ENCODE assay signal across 23 cellular contexts in genomic region chr4:159593651-159594050, GRCh38.
"Had no signal": no experiment of that assay in that cellular context is flagged by ENCODE, and none has a peak within 500 bp of the region (broad histone marks: within the 10 kb centered on the region; RNA-seq: fewer than 3 reads in every experiment).

No MANE protein-coding gene starts in this region.

- H3K4me1 Mint-ChIP-seq: activated CD4-positive, alpha-beta T cell treated with anti-CD3 and anti-CD28 coated beads for 36 hours; activated CD8-positive, alpha-beta memory T cell treated with anti-CD3 and anti-CD28 coated beads, Interleukin-2, amount 10 ng/mL, durations not matched to agents 7 days and 5 days; naive thymus-derived CD4-positive, alpha-beta T cell had no signal

- H3K27me3 ChIP-seq: body of pancreas, hepatocyte, spleen, suprapubic skin, tibial nerve had no signal

- H3K27me3 Mint-ChIP-seq: activated CD4-positive, alpha-beta T cell treated with anti-CD3 and anti-CD28 coated beads for 36 hours; activated CD8-positive, alpha-beta memory T cell treated with anti-CD3 and anti-CD28 coated beads, Interleukin-2, amount 10 ng/mL, durations not matched to agents 7 days and 5 days; activated naive CD8-positive, alpha-beta T cell had no signal

- H3K9me3 Mint-ChIP-seq: T-helper 2 cell treated with Interferon-gamma antibody and Interleukin-4, amounts not matched to agents 5 μg/mL and 100 μg/mL, for 36 hours had no signal

- ATAC-seq: activated CD4-positive, alpha-beta T cell treated with anti-CD3 and anti-CD28 coated beads for 36 hours; activated CD8-positive, alpha-beta memory T cell treated with anti-CD3 and anti-CD28 coated beads, Interleukin-2, amount 10 ng/mL, durations not matched to agents 7 days and 5 days; activated CD8-positive, alpha-beta T cell treated with anti-CD3 and anti-CD28 coated beads, Interleukin-2, amount 10 ng/mL, durations not matched to agents 7 days and 5 days; activated T-cell treated with anti-CD3 and anti-CD28 coated beads, Interleukin-2, amount 50 U/mL, for 72 hours; body of pancreas; gastroesophageal sphincter; left cardiac atrium; left ventricle myocardium superior; naive thymus-derived CD4-positive, alpha-beta T cell; right cardiac atrium had no signal

- H3K27ac Mint-ChIP-seq: activated CD4-positive, alpha-beta T cell treated with anti-CD3 and anti-CD28 coated beads for 36 hours; activated CD8-positive, alpha-beta memory T cell treated with anti-CD3 and anti-CD28 coated beads, Interleukin-2, amount 10 ng/mL, durations not matched to agents 7 days and 5 days; activated CD8-positive, alpha-beta T cell treated with anti-CD3 and anti-CD28 coated beads, Interleukin-2, amount 10 ng/mL, durations not matched to agents 7 days and 5 days; activated naive CD8-positive, alpha-beta T cell; activated T-cell treated with anti-CD3 and anti-CD28 coated beads, Interleukin-2, amount 50 U/mL, for 72 hours; naive thymus-derived CD4-positive, alpha-beta T cell; T-helper 2 cell treated with Interferon-gamma antibody and Interleukin-4, amounts not matched to agents 5 μg/mL and 100 μg/mL, for 36 hours had no signal

- H3K4me3 ChIP-seq: body of pancreas, gastroesophageal sphincter, hepatocyte, spleen, suprapubic skin, tibial nerve had no signal

- H3K9me3 ChIP-seq: gastroesophageal sphincter, spleen, suprapubic skin, tibial nerve had no signal

- H3K36me3 Mint-ChIP-seq: activated CD8-positive, alpha-beta memory T cell treated with anti-CD3 and anti-CD28 coated beads, Interleukin-2, amount 10 ng/mL, durations not matched to agents 7 days and 5 days; activated naive CD8-positive, alpha-beta T cell; naive thymus-derived CD4-positive, alpha-beta T cell had no signal

- H3K27ac ChIP-seq: body of pancreas, dorsolateral prefrontal cortex, gastroesophageal sphincter, hepatocyte, spleen, suprapubic skin, tibial nerve had no signal

- H3K4me3 Mint-ChIP-seq: activated CD4-positive, alpha-beta T cell treated with anti-CD3 and anti-CD28 coated beads for 36 hours; activated CD8-positive, alpha-beta memory T cell treated with anti-CD3 and anti-CD28 coated beads, Interleukin-2, amount 10 ng/mL, durations not matched to agents 7 days and 5 days; activated CD8-positive, alpha-beta T cell treated with anti-CD3 and anti-CD28 coated beads, Interleukin-2, amount 10 ng/mL, durations not matched to agents 7 days and 5 days; activated naive CD8-positive, alpha-beta T cell; activated T-cell treated with anti-CD3 and anti-CD28 coated beads, Interleukin-2, amount 50 U/mL, for 72 hours; naive thymus-derived CD4-positive, alpha-beta T cell; T-helper 2 cell treated with Interferon-gamma antibody and Interleukin-4, amounts not matched to agents 5 μg/mL and 100 μg/mL, for 36 hours had no signal

- H3K4me2 ChIP-seq: hepatocyte had no signal

- DNase-seq: activated CD4-positive, alpha-beta T cell treated with anti-CD3 and anti-CD28 coated beads for 36 hours; activated CD4-positive, CD25-positive, alpha-beta regulatory T cell; activated CD8-positive, alpha-beta memory T cell treated with anti-CD3 and anti-CD28 coated beads, Interleukin-2, amount 10 ng/mL, durations not matched to agents 7 days and 5 days; activated CD8-positive, alpha-beta T cell treated with anti-CD3 and anti-CD28 coated beads, Interleukin-2, amount 10 ng/mL, durations not matched to agents 7 days and 5 days; activated naive CD4-positive, alpha-beta T cell; activated T-cell treated with anti-CD3 and anti-CD28 coated beads, Interleukin-2, amount 50 U/mL, for 72 hours; anterior cingulate cortex; body of pancreas; dorsolateral prefrontal cortex; effector memory CD4-positive, alpha-beta T cell; erythroblast; left cardiac atrium; left ventricle myocardium superior; naive thymus-derived CD4-positive, alpha-beta T cell; right cardiac atrium; spleen; stimulated activated naive CD4-positive, alpha-beta T cell had no signal

- H3K4me1 ChIP-seq: gastroesophageal sphincter, spleen, suprapubic skin had no signal

- H3K79me2 ChIP-seq: hepatocyte had no signal

- H3K36me3 ChIP-seq: gastroesophageal sphincter, spleen, suprapubic skin, tibial nerve had no signal
